10 cellular contexts compared by ENCODE assay signal in the genomic region with DNA sequence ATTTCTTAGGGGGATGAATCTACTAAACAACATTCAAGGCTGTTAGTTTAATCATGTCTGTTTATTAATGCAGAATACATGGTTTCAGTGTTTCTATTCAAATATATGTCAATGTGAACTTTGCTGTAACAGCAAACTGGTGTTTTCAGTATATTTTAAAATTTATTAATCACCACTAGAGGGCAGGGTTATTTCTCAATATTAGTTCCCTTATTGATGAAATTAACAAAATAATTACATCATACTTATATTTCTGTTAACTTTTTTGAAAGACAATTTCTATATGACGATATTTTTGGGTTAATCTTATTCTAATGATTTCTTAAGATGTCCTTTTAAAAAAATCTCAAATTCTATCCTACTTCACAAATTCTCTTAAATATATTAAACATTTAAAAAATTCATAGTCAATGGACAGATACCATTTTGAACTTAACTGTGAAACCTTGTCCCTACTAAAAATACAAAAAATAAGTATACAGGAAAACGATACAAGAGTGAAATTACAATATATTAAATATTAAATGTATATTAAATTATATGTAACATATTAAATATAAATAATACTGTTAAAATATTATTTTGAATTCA.
DNase-seq lines count a peak whose midpoint lies in the region; ATAC-seq, FAIRE-seq and TF ChIP-seq lines count a peak whose summit lies in the region.
"Had no signal": no experiment of that assay in that cellular context is flagged by ENCODE, and none has a peak within 500 bp of the region (broad histone marks: within the 10 kb centered on the region; RNA-seq: fewer than 3 reads in every experiment).

No MANE protein-coding gene starts in this region.

- H3K27me3 ChIP-seq in OCI-LY3 (ENCODE audit: low read depth, low read length): no peaks in the 10 kb centered on the region

- H2AFZ ChIP-seq in OCI-LY3 (ENCODE audit: low read depth, low read length): no peak overlapping the region

- 0 out of 3 replicates have a peak, but pooled peaks have one; percentile 6 for TF ChIP-seq CTCF in A549 (IDR thresholded peaks at IDR 0.05)
- TF ChIP-seq CTCF in OCI-LY3 (IDR thresholded peaks at IDR 0.05; ENCODE audit: low read depth, low read length): peak; percentile 53
- no peak for TF ChIP-seq CTCF in lower leg skin (IDR thresholded peaks at IDR 0.05)

- no peak overlapping the region for H3K9ac ChIP-seq in OCI-LY3 (ENCODE audit: low read length)

- POLR2A ChIA-PET in A549 (lab: Yijun Ruan, JAX): no interaction called here

- H3K27ac ChIP-seq in A549: no peak overlapping the region
- no peak overlapping the region for H3K27ac ChIP-seq in OCI-LY3 (ENCODE audit: low read length)

- TF ChIP-seq POLR2A in A549 (IDR thresholded peaks at IDR 0.05; ENCODE audit: low read length) (no peak), lower leg skin (IDR thresholded peaks at IDR 0.05) (no peak)

- H4K20me1 ChIP-seq in OCI-LY3 (ENCODE audit: insufficient read depth, low read length): no peaks in the 10 kb centered on the region

- no peaks in the 10 kb centered on the region for H3K4me1 ChIP-seq in A549
- peaks cover 11% of the 10 kb centered on the region for H3K4me1 ChIP-seq in OCI-LY3 (ENCODE audit: low read length)

- H3K36me3 ChIP-seq in OCI-LY3 (replicated peaks; ENCODE audit: low read depth, low read length): no peaks in the 10 kb centered on the region

- no peaks in the 10 kb centered on the region for H3K79me2 ChIP-seq in OCI-LY3 (ENCODE audit: low read length)

- 1% methylated on average over 2 of the region's 2 CpGs for WGBS in A549 (ENCODE audit: missing lambda C conversion rate)
- WGBS in lower leg skin, 2 donors: 13 to 16% methylated on average over 2 of the region's 2 CpGs

- no peak for TF ChIP-seq EP300 in A549 (IDR thresholded peaks at IDR 0.05)

- H3K9me3 ChIP-seq in A549 (no peaks in the 10 kb centered on the region), OCI-LY3 (ENCODE audit: insufficient read depth, low read length) (no peaks in the 10 kb centered on the region)

- no peak overlapping the region for H3K4me3 ChIP-seq in A549
- H3K4me3 ChIP-seq in OCI-LY3 (ENCODE audit: low read length): no peak overlapping the region
- no peak overlapping the region for H3K4me3 ChIP-seq in lower leg skin (ENCODE audit: low read depth, poor library complexity, severe bottlenecking)

- ATAC-seq in A549: no peak
- peak; percentile 41 for ATAC-seq in GM18858 (IDR thresholded peaks at IDR 0.05; ENCODE audit: unreplicated experiment)
- ATAC-seq in GM21526 (IDR thresholded peaks at IDR 0.05; ENCODE audit: low FRiP score, unreplicated experiment): no peak
- no peak for ATAC-seq in HG03521 (IDR thresholded peaks at IDR 0.05; ENCODE audit: unreplicated experiment)
- ATAC-seq: natural killer cell had no signal

- CTCF ChIA-PET in A549 (lab: Yijun Ruan, JAX): no interaction called here

- FAIRE-seq in A549 (lab: Jason Lieb, UNC): no peak

- DNase-seq in A549 (ENCODE audit: low read depth in 1 of 2, low spot score in 1 of 2) (no peak), fibroblast of peridontal ligament (ENCODE audit: extremely low read depth) (peak; percentile 23), lower leg skin (ENCODE audit: low spot score in 2 of 2) (no peak)
- no peak for DNase-seq in stimulated activated CD4-positive, alpha-beta T cell treated with anti-CD3 and anti-CD28 coated beads, Interleukin-2, amount 100 ng/mL, for 48 hours
- DNase-seq: natural killer cell, NCI-H226 had no signal

- peak in 1 of 2 experiments; percentile 11; a peak in 1 of 5 replicates for TF ChIP-seq RAD21 in A549 (conservative IDR thresholded peaks at IDR 0.05 in 1 of 2, IDR thresholded peaks at IDR 0.05 in 1 of 2)

- H3K4me2 ChIP-seq in A549 (no peak overlapping the region), OCI-LY3 (ENCODE audit: low read length) (no peak overlapping the region)

- intact Hi-C loops in lower leg skin (cut with DNase I; ENCODE audit: low total_unique reads): no loop called here

TF ChIP-seq in A549, 52 proteins besides CTCF, POLR2A, EP300 and RAD21:
- no peak for TF ChIP-seq ZNF302 (CRISPR knock-in tag; IDR thresholded peaks at IDR 0.05)
- no peak for TF ChIP-seq JUN (IDR thresholded peaks at IDR 0.05)
- TF ChIP-seq, protein P1, sequence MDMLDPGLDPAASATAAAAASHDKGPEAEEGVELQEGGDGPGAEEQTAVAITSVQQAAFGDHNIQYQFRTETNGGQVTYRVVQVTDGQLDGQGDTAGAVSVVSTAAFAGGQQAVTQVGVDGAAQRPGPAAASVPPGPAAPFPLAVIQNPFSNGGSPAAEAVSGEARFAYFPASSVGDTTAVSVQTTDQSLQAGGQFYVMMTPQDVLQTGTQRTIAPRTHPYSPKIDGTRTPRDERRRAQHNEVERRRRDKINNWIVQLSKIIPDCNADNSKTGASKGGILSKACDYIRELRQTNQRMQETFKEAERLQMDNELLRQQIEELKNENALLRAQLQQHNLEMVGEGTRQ (IDR thresholded peaks at IDR 0.05): no peak
- TF ChIP-seq, protein P2, sequence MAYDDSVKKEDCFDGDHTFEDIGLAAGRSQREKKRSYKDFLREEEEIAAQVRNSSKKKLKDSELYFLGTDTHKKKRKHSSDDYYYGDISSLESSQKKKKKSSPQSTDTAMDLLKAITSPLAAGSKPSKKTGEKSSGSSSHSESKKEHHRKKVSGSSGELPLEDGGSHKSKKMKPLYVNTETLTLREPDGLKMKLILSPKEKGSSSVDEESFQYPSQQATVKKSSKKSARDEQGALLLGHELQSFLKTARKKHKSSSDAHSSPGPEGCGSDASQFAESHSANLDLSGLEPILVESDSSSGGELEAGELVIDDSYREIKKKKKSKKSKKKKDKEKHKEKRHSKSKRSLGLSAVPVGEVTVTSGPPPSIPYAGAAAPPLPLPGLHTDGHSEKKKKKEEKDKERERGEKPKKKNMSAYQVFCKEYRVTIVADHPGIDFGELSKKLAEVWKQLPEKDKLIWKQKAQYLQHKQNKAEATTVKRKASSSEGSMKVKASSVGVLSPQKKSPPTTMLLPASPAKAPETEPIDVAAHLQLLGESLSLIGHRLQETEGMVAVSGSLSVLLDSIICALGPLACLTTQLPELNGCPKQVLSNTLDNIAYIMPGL (CRISPR knock-in tag; IDR thresholded peaks at IDR 0.05; ENCODE audit: borderline replicate concordance): no peak
- TF ChIP-seq TFCP2L1 (CRISPR knock-in tag; IDR thresholded peaks at IDR 0.05): no peak
- TF ChIP-seq NFE2L2 (conservative IDR thresholded peaks at IDR 0.05; ENCODE audit: low read length): no peak
- no peak for TF ChIP-seq BHLHE40 (IDR thresholded peaks at IDR 0.05; ENCODE audit: low read depth, low read length)
- no peak for TF ChIP-seq RFX5 (IDR thresholded peaks at IDR 0.05)
- TF ChIP-seq, protein P3, sequence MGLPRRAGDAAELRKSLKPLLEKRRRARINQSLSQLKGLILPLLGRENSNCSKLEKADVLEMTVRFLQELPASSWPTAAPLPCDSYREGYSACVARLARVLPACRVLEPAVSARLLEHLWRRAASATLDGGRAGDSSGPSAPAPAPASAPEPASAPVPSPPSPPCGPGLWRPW (IDR thresholded peaks at IDR 0.05): no peak
- no peak for TF ChIP-seq FOSL2 (IDR thresholded peaks at IDR 0.05)
- no peak for TF ChIP-seq FOSL2 (CRISPR knock-in tag; IDR thresholded peaks at IDR 0.05)
- no peak for TF ChIP-seq ZFP36 (IDR thresholded peaks at IDR 0.05; ENCODE audit: borderline replicate concordance, partially characterized antibody)
- TF ChIP-seq NPAS2 (CRISPR knock-in tag; IDR thresholded peaks at IDR 0.05; ENCODE audit: borderline replicate concordance): no peak
- no peak for TF ChIP-seq NR3C1 (IDR thresholded peaks at IDR 0.05)
- no peak for TF ChIP-seq MAFK (IDR thresholded peaks at IDR 0.05; ENCODE audit: partially characterized antibody)
- TF ChIP-seq HOXB5 (CRISPR knock-in tag; IDR thresholded peaks at IDR 0.05): no peak
- TF ChIP-seq KDM1A (IDR thresholded peaks at IDR 0.05; ENCODE audit: low read depth): no peak
- TF ChIP-seq HOXA7 (CRISPR knock-in tag; IDR thresholded peaks at IDR 0.05): no peak
- no peak for TF ChIP-seq EHF (CRISPR knock-in tag; IDR thresholded peaks at IDR 0.05)
- TF ChIP-seq SREBF2 (IDR thresholded peaks at IDR 0.05): no peak
- no peak for TF ChIP-seq ZC3H11A (IDR thresholded peaks at IDR 0.05)
TF ChIP-seq in A549: peak in this region for 0.

Comparison
In these comparisons a context has a peak if more than half of its experiments do, and no peak if none do; other contexts are left out.
1. CTCF ChIP-seq: peak in A549 (single experiment) and OCI-LY3 (single experiment); none in lower leg skin (0 of 3).